ENCODE assay signal across 1 cellular context in genomic region chr11:64447717-64448598, GRCh38.
TF ChIP-seq lines count a peak whose summit lies in the region.

No MANE protein-coding gene starts in this region.

TF ChIP-seq in HEK293, 187 proteins besides CTCF, POLR2A, EP300 and RAD21 (continued from another document):
- TF ChIP-seq ZNF645 (tag by site-specific recombination; IDR thresholded peaks at IDR 0.05), result no peak
- no peak for TF ChIP-seq ZNF391 (tag by site-specific recombination; IDR thresholded peaks at IDR 0.05; ENCODE audit: borderline replicate concordance, low read depth)
- no peak for TF ChIP-seq ZNF48 (tag by site-specific recombination; IDR thresholded peaks at IDR 0.05)
- no peak for TF ChIP-seq ZNF549 (tag by site-specific recombination; IDR thresholded peaks at IDR 0.05)
- TF ChIP-seq ZNF280C (tag by site-specific recombination; IDR thresholded peaks at IDR 0.05), result no peak
- no peak for TF ChIP-seq ZNF423 (tag by site-specific recombination; IDR thresholded peaks at IDR 0.05)
- TF ChIP-seq ZBTB17 (tag by site-specific recombination; IDR thresholded peaks at IDR 0.05), result peak; percentile 65
